Comparison of ENCODE assay signal across 8 cellular contexts in genomic region chr17:83051423-83052240, GRCh38. TPM values are rescaled to one million over a fixed set of nuclear protein-coding genes. Genes with fewer than 3 reads are reported as not detected.
DNase-seq lines count a peak whose midpoint lies in the region; ATAC-seq and TF ChIP-seq lines count a peak whose summit lies in the region.

No MANE protein-coding gene starts in this region.

- H3K27me3 ChIP-seq in kidney epithelial cell (ENCODE audit: control insufficient read depth, insufficient read depth, low read length) = no peaks in the 10 kb centered on the region

- H3K4me3 ChIP-seq in AG09309 (ENCODE audit: control insufficient read depth, low read depth, low read length) = peak overlapping the region; percentile 64
- H3K4me3 ChIP-seq in kidney epithelial cell (ENCODE audit: low read depth, low read length) = peak overlapping the region; percentile 71

- no peaks in the 10 kb centered on the region for H3K36me3 ChIP-seq in kidney epithelial cell (ENCODE audit: control insufficient read depth, insufficient read depth, low read length)

- DNase-seq in AG09309 (ENCODE audit: low read depth) (peak; percentile 82), NCI-H446 (lab: John Stamatoyannopoulos, UW) (peak; percentile 94 to 99), cerebellar nuclear complex (lab: John Stamatoyannopoulos, UW) (peak; percentile 78 to 86), kidney epithelial cell (ENCODE audit: low read depth) (peak; percentile 70)
- DNase-seq in activated CD4-positive, CD25-positive, alpha-beta regulatory T cell treated with anti-CD3 and anti-CD28 coated beads, Interleukin-2, amount 50 U/mL, for 72 hours = peak; percentile 98
- peak; percentile 97 for DNase-seq in stimulated activated CD4-positive, alpha-beta T cell treated with anti-CD3 and anti-CD28 coated beads, Interleukin-15, amount 100 ng/mL, for 24 hours

- ATAC-seq in GM19023 (IDR thresholded peaks at IDR 0.05; ENCODE audit: unreplicated experiment) (peak; percentile 90), HG03196 (IDR thresholded peaks at IDR 0.05; ENCODE audit: unreplicated experiment) (peak; percentile 89)

- TF ChIP-seq CTCF in AG09309 (IDR thresholded peaks at IDR 0.05; ENCODE audit: control insufficient read depth, insufficient read depth, low read depth, low read length, missing control alignments) (no peak), kidney epithelial cell (IDR thresholded peaks at IDR 0.05; ENCODE audit: insufficient read depth, low read length, poor library complexity, severe bottlenecking) (no peak)

RNA-seq across cellular contexts. Expression of gene METRNL, which starts 27.8 kb away (rescaled TPM):
- 91.5 and 97.0 TPM in 2 replicates for total RNA-seq in kidney epithelial cell

Comparison
In these comparisons a context has a peak if more than half of its experiments do, and no peak if none do; other contexts are left out.
1. Peak in every context shown above with its lines: DNase-seq, ATAC-seq and H3K4me3 ChIP-seq.